In genomic region chr1:180646093-180646492, GRCh38 we compare ENCODE assay signal across 17 cellular contexts. TPM values are rescaled to one million over a fixed set of nuclear protein-coding genes. Genes with fewer than 3 reads are reported as not detected.
A peak's percentile ranks its signal among the peaks of the same experiment; 100 is the strongest.
DNase-seq lines count a peak whose midpoint lies in the region; ATAC-seq and TF ChIP-seq lines count a peak whose summit lies in the region.
"Had no signal": no experiment of that assay in that cellular context is flagged by ENCODE, and none has a peak within 500 bp of the region (broad histone marks: within the 10 kb centered on the region; RNA-seq: fewer than 3 reads in every experiment).

No MANE protein-coding gene starts in this region.

- no peaks in the 10 kb centered on the region for H3K9me3 ChIP-seq in CD4-positive, CD25-positive, alpha-beta regulatory T cell (ENCODE audit: control insufficient read depth in 2 of 2, low read length in 2 of 2)
- H3K9me3 ChIP-seq in T-helper 17 cell (ENCODE audit: control insufficient read depth, low read length, poor library complexity, severe bottlenecking): no peaks in the 10 kb centered on the region
- H3K9me3 ChIP-seq: BLaER1 had no signal

- no peak for ATAC-seq in CD4-positive, CD25-positive, alpha-beta regulatory T cell (ENCODE audit: low read depth in 2 of 2)
- ATAC-seq in HG02870 (IDR thresholded peaks at IDR 0.05; ENCODE audit: unreplicated experiment) (peak; percentile 40), T-helper 17 cell (no peak)

- H3K4me1 Mint-ChIP-seq in activated CD4-positive, alpha-beta memory T cell treated with anti-CD3 and anti-CD28 coated beads for 36 hours (ENCODE audit: low read depth): peaks cover 35% of the 10 kb centered on the region
- peaks cover 9% of the 10 kb centered on the region for H3K4me1 Mint-ChIP-seq in activated CD4-positive, alpha-beta memory T cell treated with anti-CD3 and anti-CD28 coated beads, Interleukin-2, amount 10 ng/mL, durations not matched to agents 7 days and 5 days
- H3K4me1 Mint-ChIP-seq in CD4-positive, CD25-positive, alpha-beta regulatory T cell: peaks cover 31 to 67% (median 40%) of the 10 kb centered on the region in 4 donors
- H3K4me1 Mint-ChIP-seq in T-helper 17 cell (peaks cover 29% of the 10 kb centered on the region), CD14-positive monocyte (no peaks in the 10 kb centered on the region)

- no peak for TF ChIP-seq CTCF in CD14-positive monocyte (IDR thresholded peaks at IDR 0.05)

- no peak overlapping the region for H3K4me3 Mint-ChIP-seq in activated CD4-positive, alpha-beta memory T cell treated with anti-CD3 and anti-CD28 coated beads for 36 hours
- H3K4me3 Mint-ChIP-seq in activated CD4-positive, alpha-beta memory T cell treated with anti-CD3 and anti-CD28 coated beads, Interleukin-2, amount 10 ng/mL, durations not matched to agents 7 days and 5 days: no peak overlapping the region
- H3K4me3 Mint-ChIP-seq in CD4-positive, CD25-positive, alpha-beta regulatory T cell: peak overlapping the region in 2 of 4 donors; percentile 21 to 51
- H3K4me3 Mint-ChIP-seq in T-helper 17 cell (peak overlapping the region; percentile 41), CD14-positive monocyte (no peak overlapping the region)
- H3K4me3 Mint-ChIP-seq: CD4-positive, alpha-beta T cell; HFFc6 had no signal

- peak overlapping the region; percentile 20 for H3K27ac Mint-ChIP-seq in activated CD4-positive, alpha-beta memory T cell treated with anti-CD3 and anti-CD28 coated beads for 36 hours
- no peak overlapping the region for H3K27ac Mint-ChIP-seq in activated CD4-positive, alpha-beta memory T cell treated with anti-CD3 and anti-CD28 coated beads, Interleukin-2, amount 10 ng/mL, durations not matched to agents 7 days and 5 days
- H3K27ac Mint-ChIP-seq in CD4-positive, CD25-positive, alpha-beta regulatory T cell: peak overlapping the region in 2 of 3 donors; percentile 12 to 48
- H3K27ac Mint-ChIP-seq in T-helper 17 cell (no peak overlapping the region), CD14-positive monocyte (no peak overlapping the region)
- H3K27ac Mint-ChIP-seq: CD4-positive, alpha-beta T cell; HFFc6 had no signal

- CTCF ChIA-PET in activated CD4-positive, alpha-beta memory T cell treated with anti-CD3 and anti-CD28 coated beads for 36 hours (lab: Charles Lee): interaction anchor here (0.7 to 1.0 kb wide), 2 partner anchors 13 to 14 kb away, joined by 3 read pairs; no protein-coding TSS in a partner anchor
- CTCF ChIA-PET in activated CD4-positive, alpha-beta memory T cell treated with anti-CD3 and anti-CD28 coated beads, Interleukin-2, amount 10 ng/mL, durations not matched to agents 7 days and 5 days (lab: Charles Lee): no interaction called here

- intact Hi-C loops in activated CD4-positive, alpha-beta memory T cell treated with anti-CD3 and anti-CD28 coated beads for 36 hours (cut with micrococcal nuclease): no loop called here
- intact Hi-C loops in CD14-positive monocyte (cut with micrococcal nuclease): no loop called here

- peak overlapping the region; percentile 23 for H3K4me3 ChIP-seq in CD4-positive, CD25-positive, alpha-beta regulatory T cell (ENCODE audit: low read depth, low read length)
- H3K4me3 ChIP-seq: BLaER1 had no signal

- peaks cover 6% of the 10 kb centered on the region for H3K4me1 ChIP-seq in CD4-positive, CD25-positive, alpha-beta regulatory T cell (ENCODE audit: control insufficient read depth, insufficient read depth, low read length, poor library complexity, severe bottlenecking)
- H3K4me1 ChIP-seq: BLaER1 had no signal

- POLR2A ChIA-PET in activated CD4-positive, alpha-beta memory T cell treated with anti-CD3 and anti-CD28 coated beads for 36 hours (lab: Charles Lee): interaction anchor here (0.9 kb wide), 2 partner anchors 144 to 204 kb away, joined by 3 read pairs; partner anchors contain the start of gene ACBD6
- POLR2A ChIA-PET in activated CD4-positive, alpha-beta memory T cell treated with anti-CD3 and anti-CD28 coated beads, Interleukin-2, amount 10 ng/mL, durations not matched to agents 7 days and 5 days (lab: Charles Lee): interaction anchor here (1.1 kb wide), 1 partner anchor 15 kb away, joined by 3 read pairs; no protein-coding TSS in a partner anchor

- H3K36me3 Mint-ChIP-seq in activated CD4-positive, alpha-beta memory T cell treated with anti-CD3 and anti-CD28 coated beads for 36 hours: peaks cover 8% of the 10 kb centered on the region
- peaks cover 7% of the 10 kb centered on the region for H3K36me3 Mint-ChIP-seq in activated CD4-positive, alpha-beta memory T cell treated with anti-CD3 and anti-CD28 coated beads, Interleukin-2, amount 10 ng/mL, durations not matched to agents 7 days and 5 days (ENCODE audit: low read depth)
- peaks cover 17% of the 10 kb centered on the region for H3K36me3 Mint-ChIP-seq in CD4-positive, CD25-positive, alpha-beta regulatory T cell
- H3K36me3 Mint-ChIP-seq in T-helper 17 cell (ENCODE audit: low read depth) (peaks cover 3% of the 10 kb centered on the region), CD14-positive monocyte (peaks cover 9 to 13% of the 10 kb centered on the region in 2 donors)

- H3K9me3 Mint-ChIP-seq in activated CD4-positive, alpha-beta memory T cell treated with anti-CD3 and anti-CD28 coated beads for 36 hours: no peaks in the 10 kb centered on the region
- peaks cover 4% of the 10 kb centered on the region for H3K9me3 Mint-ChIP-seq in activated CD4-positive, alpha-beta memory T cell treated with anti-CD3 and anti-CD28 coated beads, Interleukin-2, amount 10 ng/mL, durations not matched to agents 7 days and 5 days
- no peaks in the 10 kb centered on the region for H3K9me3 Mint-ChIP-seq in CD4-positive, CD25-positive, alpha-beta regulatory T cell
- peaks cover 0 to 6% (median 2%) of the 10 kb centered on the region in 7 donors for H3K9me3 Mint-ChIP-seq in CD14-positive monocyte
- H3K9me3 Mint-ChIP-seq: CD4-positive, alpha-beta T cell; HFFc6 had no signal

- no peak overlapping the region for H3K27ac ChIP-seq in CD4-positive, CD25-positive, alpha-beta regulatory T cell (ENCODE audit: insufficient read depth, low read length, poor library complexity, severe bottlenecking)
- H3K27ac ChIP-seq: BLaER1 had no signal

- H3K27me3 Mint-ChIP-seq in activated CD4-positive, alpha-beta memory T cell treated with anti-CD3 and anti-CD28 coated beads for 36 hours: no peaks in the 10 kb centered on the region
- no peaks in the 10 kb centered on the region for H3K27me3 Mint-ChIP-seq in activated CD4-positive, alpha-beta memory T cell treated with anti-CD3 and anti-CD28 coated beads, Interleukin-2, amount 10 ng/mL, durations not matched to agents 7 days and 5 days
- no peaks in the 10 kb centered on the region for H3K27me3 Mint-ChIP-seq in CD4-positive, CD25-positive, alpha-beta regulatory T cell
- H3K27me3 Mint-ChIP-seq in T-helper 17 cell (no peaks in the 10 kb centered on the region), CD14-positive monocyte (ENCODE audit: low read depth in 3 of 3) (no peaks in the 10 kb centered on the region)
- H3K27me3 Mint-ChIP-seq: CD4-positive, alpha-beta T cell had no signal

- H3K27me3 ChIP-seq in CD4-positive, CD25-positive, alpha-beta regulatory T cell (ENCODE audit: control insufficient read depth, insufficient read depth, low read length): no peaks in the 10 kb centered on the region
- H3K27me3 ChIP-seq: BLaER1 had no signal

- DNase-seq in activated CD4-positive, alpha-beta memory T cell treated with anti-CD3 and anti-CD28 coated beads for 36 hours: no peak
- no peak for DNase-seq in activated CD4-positive, alpha-beta memory T cell treated with anti-CD3 and anti-CD28 coated beads, Interleukin-2, amount 10 ng/mL, durations not matched to agents 7 days and 5 days
- peak in 2 of 3 donors; percentile 22 to 45 for DNase-seq in CD4-positive, CD25-positive, alpha-beta regulatory T cell
- DNase-seq in T-helper 17 cell: no peak
- no peak for DNase-seq in NCI-H524 treated with DMSO at 0.1 percent for 48 hours (lab: John Stamatoyannopoulos, UW)
- DNase-seq in CD14-positive monocyte (ENCODE audit: low spot score): no peak
- no peak for DNase-seq in NCI-H128 (lab: John Stamatoyannopoulos, UW; ENCODE audit: unreplicated experiment)
- DNase-seq: 8988T; AML-193; Calu3; CD4-positive, alpha-beta T cell; DMS 273 treated with DMSO at 0.1 percent for 48 hours; HCEC 1CT; HFFc6; IMR-90 had no signal

- H3K36me3 ChIP-seq in CD4-positive, CD25-positive, alpha-beta regulatory T cell (ENCODE audit: control insufficient read depth, insufficient read depth, low read length): peaks cover 3% of the 10 kb centered on the region

RNA-seq across cellular contexts. Expression of gene XPR1, which starts 14.3 kb away (rescaled TPM):
- 10 to 100 TPM; 17.9 to 18.4 TPM for total RNA-seq in activated CD4-positive, alpha-beta memory T cell treated with anti-CD3 and anti-CD28 coated beads for 36 hours
- total RNA-seq in activated CD4-positive, alpha-beta memory T cell treated with anti-CD3 and anti-CD28 coated beads, Interleukin-2, amount 10 ng/mL, durations not matched to agents 7 days and 5 days: 10 to 100 TPM; 19.9 to 20.5 TPM
- 24.2 TPM for total RNA-seq in CD4-positive, CD25-positive, alpha-beta regulatory T cell
- 10 to 100 TPM in 2 of 4 donors, 1 to 10 TPM in 2; 6.4 to 11.6 (median 8.9) TPM for polyA plus RNA-seq in CD4-positive, CD25-positive, alpha-beta regulatory T cell
- total RNA-seq in T-helper 17 cell: 10 to 100 TPM; 18.6 to 18.9 TPM
- polyA plus RNA-seq in CD14-positive monocyte: 10 to 100 TPM in 1 of 2 donors, 1 to 10 TPM in 1; 8.7 to 12.5 TPM

Comparison
In these comparisons a context has a peak if more than half of its experiments do, and no peak if none do; other contexts are left out.
1. H3K27ac Mint-ChIP-seq: peak in activated CD4-positive, alpha-beta memory T cell treated with anti-CD3 and anti-CD28 coated beads for 36 hours (single experiment) and CD4-positive, CD25-positive, alpha-beta regulatory T cell (2 of 3); none in activated CD4-positive, alpha-beta memory T cell treated with anti-CD3 and anti-CD28 coated beads, Interleukin-2, amount 10 ng/mL, durations not matched to agents 7 days and 5 days (single experiment), T-helper 17 cell (single experiment) and CD14-positive monocyte (0 of 7).
2. DNase-seq: peak in CD4-positive, CD25-positive, alpha-beta regulatory T cell (2 of 3); none in activated CD4-positive, alpha-beta memory T cell treated with anti-CD3 and anti-CD28 coated beads for 36 hours (single experiment), activated CD4-positive, alpha-beta memory T cell treated with anti-CD3 and anti-CD28 coated beads, Interleukin-2, amount 10 ng/mL, durations not matched to agents 7 days and 5 days (single experiment), T-helper 17 cell (0 of 3), NCI-H524 treated with DMSO at 0.1 percent for 48 hours (single experiment), CD14-positive monocyte (single experiment) and NCI-H128 (single experiment).